In genomic region chr12:88639361-88639760, GRCh38 we compare ENCODE assay signal across 12 cellular contexts. TPM values are rescaled to one million over a fixed set of nuclear protein-coding genes. Genes with fewer than 3 reads are reported as not detected.
DNase-seq lines count a peak whose midpoint lies in the region; ATAC-seq and TF ChIP-seq lines count a peak whose summit lies in the region.
"Had no signal": no experiment of that assay in that cellular context is flagged by ENCODE, and none has a peak within 500 bp of the region (broad histone marks: within the 10 kb centered on the region; RNA-seq: fewer than 3 reads in every experiment).

No MANE protein-coding gene starts in this region.

- ATAC-seq in heart left ventricle = peak in 2 of 4 donors; percentile 29 to 41
- no peak for ATAC-seq in Right ventricle myocardium inferior
- ATAC-seq in HG02623 (IDR thresholded peaks at IDR 0.05; ENCODE audit: unreplicated experiment) = no peak
- no peak for ATAC-seq in GM18873 (IDR thresholded peaks at IDR 0.05; ENCODE audit: low FRiP score, unreplicated experiment)
- ATAC-seq: activated CD8-positive, alpha-beta T cell treated with anti-CD3 and anti-CD28 coated beads for 36 hours; left lobe of liver had no signal

- in situ Hi-C loops in astrocyte of the spinal cord (cut with HindIII; ENCODE audit: low sequenced_read_pairs) = no loop called here
- in situ Hi-C loops in brain microvascular endothelial cell (cut with HindIII; ENCODE audit: low pct_ligation_motif_present, low sequenced_read_pairs) = no loop called here

- no peaks in the 10 kb centered on the region for H3K9me3 ChIP-seq in heart left ventricle

- intact Hi-C loops in heart left ventricle (cut with DNase I) (loop anchor here in 1 of 10 donors (10.0 kb wide), 1 partner anchor 355 kb away; no protein-coding TSS in a partner anchor), Right ventricle myocardium inferior (cut with DNase I) (no loop called here)

- peak overlapping the region in 10 of 12 donors; percentile 7 to 78 (median 63) for H3K27ac ChIP-seq in heart left ventricle
- H3K27ac ChIP-seq in brain microvascular endothelial cell = no peak overlapping the region

- DNase-seq in heart left ventricle = no peak
- DNase-seq in Right ventricle myocardium inferior (ENCODE audit: missing footprints) = no peak
- peak; percentile 31 for DNase-seq in astrocyte of the spinal cord (ENCODE audit: low read depth, low spot score)
- peak; percentile 76 for DNase-seq in myocyte (ENCODE audit: low read depth)
- DNase-seq in brain microvascular endothelial cell = no peak
- DNase-seq in cerebellar cortex (ENCODE audit: low spot score) = no peak
- DNase-seq: activated CD8-positive, alpha-beta T cell treated with anti-CD3 and anti-CD28 coated beads for 36 hours; NCI-H1930; small intestine had no signal

- H3K4me1 ChIP-seq in heart left ventricle = peaks cover 0 to 19% (median 7%) of the 10 kb centered on the region in 12 donors

- WGBS in heart left ventricle, 4 donors = 23 to 29% (median 28%) methylated on average over 3 of the region's 3 CpGs

- no peak for TF ChIP-seq POLR2A in heart left ventricle (IDR thresholded peaks at IDR 0.05)

- H3K4me3 ChIP-seq in heart left ventricle (no peak overlapping the region), astrocyte of the spinal cord (ENCODE audit: low read depth, low read length) (no peak overlapping the region), brain microvascular endothelial cell (ENCODE audit: low read depth, low read length) (no peak overlapping the region)

- no peaks in the 10 kb centered on the region for H3K27me3 ChIP-seq in heart left ventricle
- H3K27me3 ChIP-seq in brain microvascular endothelial cell (replicated peaks) = no peaks in the 10 kb centered on the region

- TF ChIP-seq CTCF in heart left ventricle (IDR thresholded peaks at IDR 0.05) = no peak
- no peak for TF ChIP-seq CTCF in astrocyte of the spinal cord (IDR thresholded peaks at IDR 0.05; ENCODE audit: low read depth, low read length)
- no peak for TF ChIP-seq CTCF in brain microvascular endothelial cell (IDR thresholded peaks at IDR 0.05; ENCODE audit: low read depth, low read length, missing control alignments)

- H3K36me3 ChIP-seq in heart left ventricle (no peaks in the 10 kb centered on the region), brain microvascular endothelial cell (replicated peaks) (no peaks in the 10 kb centered on the region)

RNA-seq across cellular contexts. Expression of gene KITLG, which starts 59.1 kb away (rescaled TPM):
- 10 to 100 TPM in 5 of 9 donors, 1 to 10 TPM in 4; 6.0 to 15.3 (median 10.2) TPM for total RNA-seq in heart left ventricle
- 1 to 10 TPM; 3.1 to 4.2 TPM for polyA plus RNA-seq in heart left ventricle
- 11.1 TPM for total RNA-seq in Right ventricle myocardium inferior
- 12.8 and 29.3 TPM in 2 replicates for total RNA-seq in myocyte
- polyA plus RNA-seq in myocyte (2012) = 0.33 TPM
- total RNA-seq: activated CD8-positive, alpha-beta T cell treated with anti-CD3 and anti-CD28 coated beads for 36 hours had no signal

Comparison
In these comparisons a context has a peak if more than half of its experiments do, and no peak if none do; other contexts are left out.
1. DNase-seq: peak in astrocyte of the spinal cord (single experiment) and myocyte (single experiment); none in heart left ventricle (0 of 5), Right ventricle myocardium inferior (single experiment), brain microvascular endothelial cell (single experiment) and cerebellar cortex (single experiment).